In the genomic region with DNA sequence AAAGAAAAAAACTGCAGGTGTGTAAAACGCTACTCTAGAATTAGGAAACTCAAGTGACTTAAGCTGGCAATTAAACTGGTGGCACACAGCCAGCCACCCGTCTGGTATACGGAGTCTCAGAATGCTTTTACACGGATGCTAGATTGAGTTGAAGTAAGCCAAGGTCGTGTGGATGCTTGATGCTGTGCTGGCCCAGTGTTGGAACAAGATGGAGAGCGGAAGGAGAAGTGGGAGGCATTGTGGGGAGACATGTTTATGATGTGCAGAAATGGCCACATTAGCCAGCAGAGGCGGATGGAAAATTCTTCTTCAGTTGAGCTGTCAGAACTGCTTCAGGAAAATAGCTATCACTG, we compare ENCODE assay signal across 21 cellular contexts.
"Had no signal": no experiment of that assay in that cellular context is flagged by ENCODE, and none has a peak within 500 bp of the region (broad histone marks: within the 10 kb centered on the region; RNA-seq: fewer than 3 reads in every experiment).

No MANE protein-coding gene starts in this region.

- ATAC-seq: activated naive CD4-positive, alpha-beta T cell treated with anti-CD3 and anti-CD28 coated beads, Interleukin-2, amount 50 U/mL, for 72 hours; gastroesophageal sphincter; left lobe of liver; natural killer cell treated with Interleukin-12 subunit alpha and Interleukin-12 subunit beta and Interleukin-15 and Interleukin-18, amount 100 ng/mL, for 72 hours; sciatic nerve; stimulated activated effector memory CD8-positive, alpha-beta T cell treated with anti-CD3 and anti-CD28 coated beads, Interleukin-12 subunit alpha, Interleukin-12 subunit beta, amount 100 ng/mL, for 72 hours; stimulated activated naive CD8-positive, alpha-beta T cell treated with anti-CD3 and anti-CD28 coated beads, Interleukin-15, amount 100 ng/mL, for 72 hours; WTC11 had no signal

- H3K4me1 ChIP-seq: ascending aorta, colonic mucosa, esophagus muscularis mucosa, gastroesophageal sphincter, heart right ventricle, parathyroid adenoma, tibial nerve had no signal

- H3K36me3 Mint-ChIP-seq: activated naive CD4-positive, alpha-beta T cell treated with anti-CD3 and anti-CD28 coated beads, Interleukin-2, amount 50 U/mL, for 72 hours; stimulated activated effector memory CD8-positive, alpha-beta T cell treated with anti-CD3 and anti-CD28 coated beads, Interleukin-12 subunit alpha, Interleukin-12 subunit beta, amount 100 ng/mL, for 72 hours; WTC11 had no signal

- H3K36me3 ChIP-seq: ascending aorta, colonic mucosa, esophagus muscularis mucosa, gastroesophageal sphincter, heart right ventricle, tibial nerve had no signal

- H3K9me3 ChIP-seq: ascending aorta, colonic mucosa, esophagus muscularis mucosa, gastroesophageal sphincter, heart right ventricle, tibial nerve had no signal

- H3K27ac Mint-ChIP-seq: activated naive CD4-positive, alpha-beta T cell treated with anti-CD3 and anti-CD28 coated beads, Interleukin-2, amount 50 U/mL, for 72 hours; natural killer cell treated with Interleukin-12 subunit alpha and Interleukin-12 subunit beta and Interleukin-15 and Interleukin-18, amount 100 ng/mL, for 72 hours; stimulated activated effector memory CD8-positive, alpha-beta T cell treated with anti-CD3 and anti-CD28 coated beads, Interleukin-12 subunit alpha, Interleukin-12 subunit beta, amount 100 ng/mL, for 72 hours; stimulated activated naive CD8-positive, alpha-beta T cell treated with anti-CD3 and anti-CD28 coated beads, Interleukin-15, amount 100 ng/mL, for 72 hours; WTC11 had no signal

- H3K4me1 Mint-ChIP-seq: stimulated activated effector memory CD8-positive, alpha-beta T cell treated with anti-CD3 and anti-CD28 coated beads, Interleukin-12 subunit alpha, Interleukin-12 subunit beta, amount 100 ng/mL, for 72 hours; stimulated activated naive CD8-positive, alpha-beta T cell treated with anti-CD3 and anti-CD28 coated beads, Interleukin-15, amount 100 ng/mL, for 72 hours; WTC11 had no signal

- H3K27ac ChIP-seq: ascending aorta, colonic mucosa, esophagus muscularis mucosa, gastroesophageal sphincter, parathyroid adenoma, tibial nerve had no signal

- H3K4me3 ChIP-seq: ascending aorta, colonic mucosa, esophagus muscularis mucosa, gastroesophageal sphincter, heart right ventricle, tibial nerve had no signal

- H3K27me3 ChIP-seq: ascending aorta, colonic mucosa, esophagus muscularis mucosa, gastroesophageal sphincter, heart right ventricle, tibial nerve had no signal

- DNase-seq: activated T-cell treated with anti-CD3 and anti-CD28 coated beads, Interleukin-2, amount 50 U/mL, for 1 hour; colonic mucosa; islet precursor cell; mammary epithelial cell; midbrain; small intestine; stimulated activated CD4-positive, alpha-beta T cell treated with anti-CD3 and anti-CD28 coated beads, Interleukin-2, amount 100 ng/mL, for 24 hours; stimulated activated naive CD8-positive, alpha-beta T cell treated with anti-CD3 and anti-CD28 coated beads, Interleukin-15, amount 100 ng/mL, for 72 hours; T-helper 9 cell had no signal

- H3K27me3 Mint-ChIP-seq: natural killer cell treated with Interleukin-12 subunit alpha and Interleukin-12 subunit beta and Interleukin-15 and Interleukin-18, amount 100 ng/mL, for 72 hours; stimulated activated naive CD8-positive, alpha-beta T cell treated with anti-CD3 and anti-CD28 coated beads, Interleukin-15, amount 100 ng/mL, for 72 hours had no signal

- H3K4me3 Mint-ChIP-seq: natural killer cell treated with Interleukin-12 subunit alpha and Interleukin-12 subunit beta and Interleukin-15 and Interleukin-18, amount 100 ng/mL, for 72 hours; stimulated activated effector memory CD8-positive, alpha-beta T cell treated with anti-CD3 and anti-CD28 coated beads, Interleukin-12 subunit alpha, Interleukin-12 subunit beta, amount 100 ng/mL, for 72 hours; stimulated activated naive CD8-positive, alpha-beta T cell treated with anti-CD3 and anti-CD28 coated beads, Interleukin-15, amount 100 ng/mL, for 72 hours; WTC11 had no signal
